ENCODE assay signal across 1 cellular context in the genomic region with DNA sequence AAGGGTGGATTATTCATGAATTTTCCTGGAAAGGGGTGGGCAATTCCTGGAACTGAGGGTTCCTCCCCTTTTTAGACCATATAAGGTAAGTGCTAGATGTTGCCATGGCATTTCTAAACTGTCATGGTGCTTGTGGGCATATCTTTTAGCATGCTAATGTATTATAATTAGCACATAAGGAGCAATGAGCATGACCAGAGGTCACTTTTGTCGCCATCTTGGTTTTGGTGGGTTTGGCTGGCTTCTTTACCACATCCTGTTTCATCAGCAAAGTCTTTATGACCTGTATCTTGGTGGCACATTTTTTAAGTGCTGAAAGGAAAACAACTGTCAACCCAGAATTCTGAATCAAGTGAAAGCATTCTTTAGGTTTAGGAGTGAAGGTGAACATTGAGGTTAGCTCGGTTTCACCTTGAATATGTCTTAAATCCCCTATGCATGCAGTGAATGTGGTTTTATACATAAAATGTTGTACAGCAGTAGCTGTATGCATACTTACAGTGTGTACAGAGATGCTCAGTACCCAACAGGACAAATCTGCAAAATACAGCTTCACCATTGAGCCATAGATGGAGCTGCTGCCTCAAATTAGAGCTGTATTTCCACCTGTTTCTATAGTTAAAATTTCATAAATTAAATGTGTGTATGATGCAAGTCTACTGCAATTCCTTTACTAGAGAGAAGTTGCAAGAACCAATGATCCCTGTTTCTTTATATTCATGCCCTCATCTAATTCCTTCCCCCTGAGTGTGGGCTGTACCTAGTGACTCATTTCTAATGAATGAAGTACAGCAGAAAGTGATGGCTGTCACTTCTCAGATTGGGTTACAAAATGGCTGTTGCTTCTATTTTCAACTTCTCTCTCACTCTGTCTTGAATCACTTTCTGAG.
TF ChIP-seq lines count a peak whose summit lies in the region.

No MANE protein-coding gene starts in this region.

TF ChIP-seq in SK-N-SH, 30 proteins besides CTCF, POLR2A, EP300 and RAD21 (continued from another document):
- TF ChIP-seq, protein P1, sequence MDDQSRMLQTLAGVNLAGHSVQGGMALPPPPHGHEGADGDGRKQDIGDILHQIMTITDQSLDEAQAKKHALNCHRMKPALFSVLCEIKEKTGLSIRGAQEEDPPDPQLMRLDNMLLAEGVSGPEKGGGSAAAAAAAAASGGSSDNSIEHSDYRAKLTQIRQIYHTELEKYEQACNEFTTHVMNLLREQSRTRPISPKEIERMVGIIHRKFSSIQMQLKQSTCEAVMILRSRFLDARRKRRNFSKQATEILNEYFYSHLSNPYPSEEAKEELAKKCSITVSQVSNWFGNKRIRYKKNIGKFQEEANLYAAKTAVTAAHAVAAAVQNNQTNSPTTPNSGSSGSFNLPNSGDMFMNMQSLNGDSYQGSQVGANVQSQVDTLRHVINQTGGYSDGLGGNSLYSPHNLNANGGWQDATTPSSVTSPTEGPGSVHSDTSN (IDR thresholded peaks at IDR 0.05): peak; percentile 89
- TF ChIP-seq SMC3 (IDR thresholded peaks at IDR 0.05; ENCODE audit: low read depth, low read length) (peak; percentile 10; the same call in 1 of the 2 replicates), NFIC (IDR thresholded peaks at IDR 0.05; ENCODE audit: borderline replicate concordance) (peak; percentile 42; the same call in 1 of the 2 replicates), JUND (IDR thresholded peaks at IDR 0.05) (peak; percentile 86)
TF ChIP-seq in SK-N-SH: peak in this region for 9.
